Comparison of ENCODE assay signal across 13 cellular contexts in genomic region chr20:6533321-6533720, GRCh38.
DNase-seq lines count a peak whose midpoint lies in the region; ATAC-seq and TF ChIP-seq lines count a peak whose summit lies in the region.
"Had no signal": no experiment of that assay in that cellular context is flagged by ENCODE, and none has a peak within 500 bp of the region (broad histone marks: within the 10 kb centered on the region; RNA-seq: fewer than 3 reads in every experiment).

No MANE protein-coding gene starts in this region.

- no peaks in the 10 kb centered on the region for H3K36me3 Mint-ChIP-seq in activated CD4-positive, alpha-beta memory T cell treated with anti-CD3 and anti-CD28 coated beads for 36 hours
- no peaks in the 10 kb centered on the region for H3K36me3 Mint-ChIP-seq in T-helper 17 cell (ENCODE audit: low read depth)
- H3K36me3 Mint-ChIP-seq: activated CD8-positive, alpha-beta memory T cell treated with anti-CD3 and anti-CD28 coated beads, Interleukin-2, amount 10 ng/mL, durations not matched to agents 7 days and 5 days; CD14-positive monocyte had no signal

- CTCF ChIA-PET in activated CD4-positive, alpha-beta memory T cell treated with anti-CD3 and anti-CD28 coated beads for 36 hours (lab: Charles Lee): no interaction called here

- no peaks in the 10 kb centered on the region for H3K4me1 Mint-ChIP-seq in activated CD4-positive, alpha-beta memory T cell treated with anti-CD3 and anti-CD28 coated beads for 36 hours (ENCODE audit: low read depth)
- H3K4me1 Mint-ChIP-seq in T-helper 17 cell: no peaks in the 10 kb centered on the region
- H3K4me1 Mint-ChIP-seq: activated CD8-positive, alpha-beta memory T cell treated with anti-CD3 and anti-CD28 coated beads, Interleukin-2, amount 10 ng/mL, durations not matched to agents 7 days and 5 days; CD14-positive monocyte had no signal

- H3K27me3 ChIP-seq in right cardiac atrium (ENCODE audit: control insufficient read depth, insufficient read depth): no peaks in the 10 kb centered on the region
- peaks cover 5% of the 10 kb centered on the region for H3K27me3 ChIP-seq in adipocyte (replicated peaks; ENCODE audit: control insufficient read depth, insufficient read depth, low read length)
- H3K27me3 ChIP-seq in left lung: no peaks in the 10 kb centered on the region
- H3K27me3 ChIP-seq: gastrocnemius medialis had no signal

- H3K4me3 Mint-ChIP-seq in activated CD4-positive, alpha-beta memory T cell treated with anti-CD3 and anti-CD28 coated beads for 36 hours: no peak overlapping the region
- no peak overlapping the region for H3K4me3 Mint-ChIP-seq in T-helper 17 cell
- H3K4me3 Mint-ChIP-seq: activated CD8-positive, alpha-beta memory T cell treated with anti-CD3 and anti-CD28 coated beads, Interleukin-2, amount 10 ng/mL, durations not matched to agents 7 days and 5 days; CD14-positive monocyte; T-helper 1 cell treated with Interleukin-12 subunit alpha and Interleukin-12 subunit beta and Interleukin-4 antibody, amounts not matched to agents 30 μg/mL and 1 μg/mL, for 36 hours had no signal

- intact Hi-C loops in left ventricle myocardium superior (cut with micrococcal nuclease): no loop called here
- intact Hi-C loops in right cardiac atrium (cut with DNase I): no loop called here
- intact Hi-C loops in left lung (cut with DNase I): no loop called here
- intact Hi-C loops in activated CD4-positive, alpha-beta memory T cell treated with anti-CD3 and anti-CD28 coated beads for 36 hours (cut with micrococcal nuclease): no loop called here

- no peaks in the 10 kb centered on the region for H3K27me3 Mint-ChIP-seq in activated CD4-positive, alpha-beta memory T cell treated with anti-CD3 and anti-CD28 coated beads for 36 hours
- no peaks in the 10 kb centered on the region for H3K27me3 Mint-ChIP-seq in T-helper 17 cell
- H3K27me3 Mint-ChIP-seq: activated CD8-positive, alpha-beta memory T cell treated with anti-CD3 and anti-CD28 coated beads, Interleukin-2, amount 10 ng/mL, durations not matched to agents 7 days and 5 days had no signal

- WGBS in right cardiac atrium: 42% methylated on average over 2 of the region's 2 CpGs

- H3K9me3 ChIP-seq in right cardiac atrium (ENCODE audit: control insufficient read depth, low read length) (no peaks in the 10 kb centered on the region), adipocyte (ENCODE audit: control insufficient read depth, low read length) (peaks cover 22% of the 10 kb centered on the region), left lung (no peaks in the 10 kb centered on the region), T-helper 17 cell (ENCODE audit: control insufficient read depth, low read length, poor library complexity, severe bottlenecking) (no peaks in the 10 kb centered on the region)
- H3K9me3 ChIP-seq: gastrocnemius medialis had no signal

- DNase-seq in left ventricle myocardium superior: no peak
- no peak for DNase-seq in right cardiac atrium
- DNase-seq in adipocyte (ENCODE audit: low read depth): peak; percentile 57
- no peak for DNase-seq in left lung
- DNase-seq in activated CD4-positive, alpha-beta memory T cell treated with anti-CD3 and anti-CD28 coated beads for 36 hours: no peak
- no peak for DNase-seq in T-helper 17 cell
- no peak for DNase-seq in NCI-H187 treated with DMSO at 0.1 percent for 48 hours (lab: John Stamatoyannopoulos, UW)
- DNase-seq: activated CD8-positive, alpha-beta memory T cell treated with anti-CD3 and anti-CD28 coated beads, Interleukin-2, amount 10 ng/mL, durations not matched to agents 7 days and 5 days; gastrocnemius medialis; NK-92 treated with Interleukin-12 subunit alpha and Interleukin-12 subunit beta, amount 100 ng/mL, for 24 hours had no signal

- H3K9ac ChIP-seq in adipocyte (ENCODE audit: low read length): no peak overlapping the region

- H3K9me3 Mint-ChIP-seq in activated CD4-positive, alpha-beta memory T cell treated with anti-CD3 and anti-CD28 coated beads for 36 hours: peaks cover 7% of the 10 kb centered on the region
- H3K9me3 Mint-ChIP-seq: CD14-positive monocyte had no signal

- peak; percentile 28 for ATAC-seq in left ventricle myocardium superior
- ATAC-seq in right cardiac atrium: no peak
- peak; percentile 60 for ATAC-seq in left lung
- no peak for ATAC-seq in T-helper 17 cell
- no peak for ATAC-seq in HG02885 (IDR thresholded peaks at IDR 0.05; ENCODE audit: poor library complexity, unreplicated experiment)
- ATAC-seq: activated CD8-positive, alpha-beta memory T cell treated with anti-CD3 and anti-CD28 coated beads, Interleukin-2, amount 10 ng/mL, durations not matched to agents 7 days and 5 days; gastrocnemius medialis had no signal

- no peak overlapping the region for H3K27ac Mint-ChIP-seq in activated CD4-positive, alpha-beta memory T cell treated with anti-CD3 and anti-CD28 coated beads for 36 hours
- H3K27ac Mint-ChIP-seq in T-helper 17 cell: no peak overlapping the region
- H3K27ac Mint-ChIP-seq: activated CD8-positive, alpha-beta memory T cell treated with anti-CD3 and anti-CD28 coated beads, Interleukin-2, amount 10 ng/mL, durations not matched to agents 7 days and 5 days; CD14-positive monocyte; T-helper 1 cell treated with Interleukin-12 subunit alpha and Interleukin-12 subunit beta and Interleukin-4 antibody, amounts not matched to agents 30 μg/mL and 1 μg/mL, for 36 hours had no signal

- POLR2A ChIA-PET in activated CD4-positive, alpha-beta memory T cell treated with anti-CD3 and anti-CD28 coated beads for 36 hours (lab: Charles Lee): no interaction called here

- H3K4me3 ChIP-seq in right cardiac atrium (ENCODE audit: low read length): no peak overlapping the region
- peak overlapping the region; percentile 70 for H3K4me3 ChIP-seq in adipocyte (ENCODE audit: low read length)
- H3K4me3 ChIP-seq in left lung: no peak overlapping the region
- H3K4me3 ChIP-seq: gastrocnemius medialis had no signal

- no peak overlapping the region for H3K27ac ChIP-seq in right cardiac atrium (ENCODE audit: low read length)
- peak overlapping the region; percentile 16 to 53 for H3K27ac ChIP-seq in left lung
- H3K27ac ChIP-seq: gastrocnemius medialis had no signal

- peaks cover 1% of the 10 kb centered on the region for H3K4me1 ChIP-seq in right cardiac atrium (ENCODE audit: control insufficient read depth, insufficient read depth, low read length)
- H3K4me1 ChIP-seq in adipocyte (ENCODE audit: control insufficient read depth, insufficient read depth, low read length): peaks cover 10% of the 10 kb centered on the region
- no peaks in the 10 kb centered on the region for H3K4me1 ChIP-seq in left lung
- H3K4me1 ChIP-seq: gastrocnemius medialis had no signal

- no peak for TF ChIP-seq CTCF in left lung (IDR thresholded peaks at IDR 0.05)

- H3K36me3 ChIP-seq in adipocyte (ENCODE audit: control insufficient read depth, insufficient read depth, low read length, severe bottlenecking): no peaks in the 10 kb centered on the region
- no peaks in the 10 kb centered on the region for H3K36me3 ChIP-seq in left lung
- H3K36me3 ChIP-seq: gastrocnemius medialis had no signal

Comparison
In these comparisons a context has a peak if more than half of its experiments do, and no peak if none do; other contexts are left out.
1. ATAC-seq: peak in left ventricle myocardium superior (single experiment) and left lung (single experiment); none in right cardiac atrium (0 of 2), T-helper 17 cell (single experiment) and HG02885 (single experiment).